9 cellular contexts compared by ENCODE assay signal in genomic region chr3:48428863-48429415, GRCh38. TPM values are rescaled to one million over a fixed set of nuclear protein-coding genes. Genes with fewer than 3 reads are reported as not detected.
DNase-seq lines count a peak whose midpoint lies in the region; ATAC-seq and TF ChIP-seq lines count a peak whose summit lies in the region.
"Had no signal": no experiment of that assay in that cellular context is flagged by ENCODE, and none has a peak within 500 bp of the region (broad histone marks: within the 10 kb centered on the region; RNA-seq: fewer than 3 reads in every experiment).

No MANE protein-coding gene starts in this region.

- H3K27me3 ChIP-seq in CD8-positive, alpha-beta memory T cell (ENCODE audit: insufficient read depth, low read length, poor library complexity, severe bottlenecking) = no peaks in the 10 kb centered on the region
- H3K27me3 ChIP-seq in gastroesophageal sphincter (no peaks in the 10 kb centered on the region), neural progenitor cell (no peaks in the 10 kb centered on the region)

- no CpG with 5 or more reads among the region's 65 CpGs for WGBS in gastroesophageal sphincter (ENCODE audit: low coverage in 1 of 2), 2 donors

- no peak for TF ChIP-seq CTCF in HFF-Myc (IDR thresholded peaks at IDR 0.05; ENCODE audit: low read depth, low read length, missing control alignments)
- TF ChIP-seq CTCF in VCaP (conservative IDR thresholded peaks at IDR 0.05) = no peak
- no peak for TF ChIP-seq CTCF in gastroesophageal sphincter (IDR thresholded peaks at IDR 0.05)
- TF ChIP-seq CTCF in neural progenitor cell (IDR thresholded peaks at IDR 0.05) = no peak

- H3K27me3 Mint-ChIP-seq in CD8-positive, alpha-beta memory T cell = peaks cover 0 to 4% of the 10 kb centered on the region in 2 donors
- no peaks in the 10 kb centered on the region for H3K27me3 Mint-ChIP-seq in neural progenitor cell (ENCODE audit: insufficient read depth, low read depth)

- H3K79me2 ChIP-seq in neural progenitor cell (ENCODE audit: low read depth) = peaks cover 67% of the 10 kb centered on the region

- CTCF ChIA-PET in CD8-positive, alpha-beta memory T cell (lab: Charles Lee) = interaction anchor here (1.0 to 1.9 kb wide), 4 partner anchors 11 to 129 kb away, joined by 3 to 5 read pairs (median 3); partner anchors contain the start of genes CCDC51 and TMA7

- TF ChIP-seq EP300 in gastroesophageal sphincter (IDR thresholded peaks at IDR 0.05) = no peak

- H3K4me1 ChIP-seq in CD8-positive, alpha-beta memory T cell (ENCODE audit: insufficient read depth, low read length) = peaks cover 8% of the 10 kb centered on the region
- peaks cover 4 to 78% (median 48%) of the 10 kb centered on the region in 3 donors for H3K4me1 ChIP-seq in gastroesophageal sphincter
- H3K4me1 ChIP-seq in neural progenitor cell = peaks cover 36% of the 10 kb centered on the region

- no peak for DNase-seq in CD8-positive, alpha-beta memory T cell
- DNase-seq in HFF-Myc (ENCODE audit: extremely low read depth, low read depth) = no peak
- DNase-seq in neural progenitor cell (ENCODE audit: low spot score) = peak; percentile 71
- DNase-seq in SHP77 (lab: John Stamatoyannopoulos, UW) = no peak

- H3K9ac ChIP-seq in neural progenitor cell = peak overlapping the region; percentile 91

- H3K4me3 Mint-ChIP-seq in CD8-positive, alpha-beta memory T cell = peak overlapping the region in 5 of 7 donors; percentile 37 to 70 (median 61)
- H3K4me3 Mint-ChIP-seq in neural progenitor cell = peak overlapping the region; percentile 91

- peak overlapping the region; percentile 76 for H2AFZ ChIP-seq in neural progenitor cell (replicated peaks)

- no peaks in the 10 kb centered on the region for H3K36me3 ChIP-seq in CD8-positive, alpha-beta memory T cell (ENCODE audit: insufficient read depth, low read length)
- H3K36me3 ChIP-seq in gastroesophageal sphincter (peaks cover 0 to 18% of the 10 kb centered on the region in 2 donors), neural progenitor cell (no peaks in the 10 kb centered on the region)

- H3K4me3 ChIP-seq in CD8-positive, alpha-beta memory T cell (ENCODE audit: low read length) = no peak overlapping the region
- H3K4me3 ChIP-seq in HFF-Myc (replicated peaks; ENCODE audit: low read depth, low read length) (peak overlapping the region; percentile 59), gastroesophageal sphincter (peak overlapping the region; percentile 74 to 97), neural progenitor cell (peak overlapping the region; percentile 97)

- H3K9me3 Mint-ChIP-seq in CD8-positive, alpha-beta memory T cell = no peaks in the 10 kb centered on the region
- no peaks in the 10 kb centered on the region for H3K9me3 Mint-ChIP-seq in neural progenitor cell

- peaks cover 47% of the 10 kb centered on the region for H4K20me1 ChIP-seq in neural progenitor cell (ENCODE audit: low read depth)

- H3K4me2 ChIP-seq in neural progenitor cell = peak overlapping the region; percentile 97

- peaks cover under 1 to 16% (median 2%) of the 10 kb centered on the region in 3 donors for H3K4me1 Mint-ChIP-seq in CD8-positive, alpha-beta memory T cell
- H3K4me1 Mint-ChIP-seq in neural progenitor cell = peaks cover 48% of the 10 kb centered on the region

- peaks cover 40% of the 10 kb centered on the region for H3F3A ChIP-seq in neural progenitor cell (ENCODE audit: low read depth)

- peak; percentile 74 to 92 for TF ChIP-seq POLR2A in gastroesophageal sphincter (IDR thresholded peaks at IDR 0.05)

- POLR2A ChIA-PET in CD8-positive, alpha-beta memory T cell (lab: Charles Lee) = interaction anchor here (0.5 to 1.2 kb wide), 2 partner anchors 11 to 17 kb away, joined by 3 read pairs; partner anchors contain the start of gene CCDC51

- ATAC-seq in gastroesophageal sphincter (peak; percentile 29), GM19452 (IDR thresholded peaks at IDR 0.05; ENCODE audit: unreplicated experiment) (no peak), HG02571 (IDR thresholded peaks at IDR 0.05; ENCODE audit: unreplicated experiment) (no peak)

- H3K9me3 ChIP-seq in CD8-positive, alpha-beta memory T cell (ENCODE audit: low read length) = no peaks in the 10 kb centered on the region
- no peaks in the 10 kb centered on the region for H3K9me3 ChIP-seq in gastroesophageal sphincter
- H3K9me3 ChIP-seq in neural progenitor cell (ENCODE audit: low read depth) = no peaks in the 10 kb centered on the region

- H3K27ac Mint-ChIP-seq in CD8-positive, alpha-beta memory T cell = no peak overlapping the region
- no peak overlapping the region for H3K27ac Mint-ChIP-seq in neural progenitor cell

- H3K36me3 Mint-ChIP-seq in CD8-positive, alpha-beta memory T cell = peaks cover 0 to 18% (median 0%) of the 10 kb centered on the region in 3 donors
- peaks cover 6% of the 10 kb centered on the region for H3K36me3 Mint-ChIP-seq in neural progenitor cell

- peak overlapping the region; percentile 4 for H3K27ac ChIP-seq in CD8-positive, alpha-beta memory T cell (ENCODE audit: low read depth, low read length)
- peak overlapping the region; percentile 96 for H3K27ac ChIP-seq in VCaP
- H3K27ac ChIP-seq in gastroesophageal sphincter = peak overlapping the region; percentile 88 to 99 (median 97)
- H3K27ac ChIP-seq in neural progenitor cell = peak overlapping the region; percentile 93

RNA-seq across cellular contexts. Expression of gene PLXNB1, which starts 0.9 kb away (rescaled TPM):
- total RNA-seq in CD8-positive, alpha-beta memory T cell = 1 to 10 TPM; 3.1 to 5.5 TPM
- polyA plus RNA-seq in CD8-positive, alpha-beta memory T cell = 0.30 TPM
- 100 to 1,000 TPM; 125 to 186 (median 147) TPM for total RNA-seq in gastroesophageal sphincter
- 53.6 and 142 TPM in 2 replicates for total RNA-seq in neural progenitor cell (ENCODE audit: low replicate concordance)

RNA-seq across cellular contexts. Expression of gene CCDC51, which starts 11.0 kb away (rescaled TPM):
- 10 to 100 TPM; 24.2 to 26.0 TPM for total RNA-seq in CD8-positive, alpha-beta memory T cell
- polyA plus RNA-seq in CD8-positive, alpha-beta memory T cell = 11.3 TPM
- total RNA-seq in gastroesophageal sphincter (10 to 100 TPM; 10.2 to 32.6 (median 26.3) TPM), neural progenitor cell (ENCODE audit: low replicate concordance) (13.9 and 22.0 TPM in 2 replicates)

RNA-seq across cellular contexts. Expression of gene TMA7, which starts 11.1 kb away (rescaled TPM):
- total RNA-seq in CD8-positive, alpha-beta memory T cell = 100 to 1,000 TPM; 420 to 494 TPM
- polyA plus RNA-seq in CD8-positive, alpha-beta memory T cell = 826 TPM
- total RNA-seq in gastroesophageal sphincter = 100 to 1,000 TPM; 200 to 329 (median 260) TPM
- 472 and 510 TPM in 2 replicates for total RNA-seq in neural progenitor cell (ENCODE audit: low replicate concordance)

RNA-seq across cellular contexts. Expression of gene ATRIP, which starts 17.6 kb away (rescaled TPM):
- 10 to 100 TPM; 22.1 to 22.8 TPM for total RNA-seq in CD8-positive, alpha-beta memory T cell
- polyA plus RNA-seq in CD8-positive, alpha-beta memory T cell = 13.4 TPM
- total RNA-seq in gastroesophageal sphincter (1 to 10 TPM; 3.0 to 6.8 (median 5.2) TPM), neural progenitor cell (ENCODE audit: low replicate concordance) (8.3 and 11.8 TPM in 2 replicates)

RNA-seq across cellular contexts. Expression of gene FBXW12, which starts 56.9 kb away (rescaled TPM):
- not detected for total RNA-seq in CD8-positive, alpha-beta memory T cell
- polyA plus RNA-seq in CD8-positive, alpha-beta memory T cell = not detected
- total RNA-seq in gastroesophageal sphincter (not detected), neural progenitor cell (ENCODE audit: low replicate concordance) (0.82 and 1.4 TPM in 2 replicates)
- total RNA-seq: RPMI7951 had no signal

Comparison
In these comparisons a context has a peak if more than half of its experiments do, and no peak if none do; other contexts are left out.
1. H3K27ac ChIP-seq: peak in every context shown above with its lines; median percentile 97 in gastroesophageal sphincter; 96 in VCaP; 93 in neural progenitor cell; 4 in CD8-positive, alpha-beta memory T cell.